12 cellular contexts compared by ENCODE assay signal in the genomic region with DNA sequence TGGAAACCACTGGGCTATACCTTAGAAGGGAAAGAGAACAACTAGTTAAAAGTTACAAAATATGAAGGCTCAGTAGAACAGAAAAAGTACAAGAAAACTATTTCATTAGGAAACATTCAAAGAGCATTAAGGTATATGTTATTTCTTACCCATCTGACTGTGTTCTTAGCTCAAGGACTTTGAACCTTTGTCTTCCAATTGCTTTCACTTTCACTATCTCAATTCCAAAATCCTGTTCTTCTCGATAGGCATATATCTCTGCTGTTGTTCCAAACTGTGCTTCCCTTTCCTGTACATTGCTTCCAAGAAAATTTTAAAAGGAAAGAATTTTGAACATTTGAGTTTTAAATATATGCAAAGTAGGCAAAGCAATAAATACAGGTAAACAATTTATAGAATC. TPM values are rescaled to one million over a fixed set of nuclear protein-coding genes. Genes with fewer than 3 reads are reported as not detected.
DNase-seq lines count a peak whose midpoint lies in the region; ATAC-seq and TF ChIP-seq lines count a peak whose summit lies in the region.
"Had no signal": no experiment of that assay in that cellular context is flagged by ENCODE, and none has a peak within 500 bp of the region (broad histone marks: within the 10 kb centered on the region; RNA-seq: fewer than 3 reads in every experiment).

No MANE protein-coding gene starts in this region.

- DNase-seq in CD14-positive monocyte (ENCODE audit: low spot score), result no peak
- DNase-seq in HL-60 (ENCODE audit: low read depth in 1 of 2, low spot score in 1 of 2), result no peak
- DNase-seq in colonic mucosa, result no peak
- DNase-seq in naive thymus-derived CD8-positive, alpha-beta T cell, result peak in 3 of 10 donors; percentile 25 to 30 (median 26)
- no peak for DNase-seq in endodermal cell
- DNase-seq in stimulated activated CD4-positive, alpha-beta T cell treated with anti-CD3 and anti-CD28 coated beads, Interleukin-4, amount 100 ng/mL, for 4 hours, result no peak
- no peak for DNase-seq in PC-3
- DNase-seq: cortex of kidney; hypothalamus; NCI-H1436 treated with DMSO at 0.1 percent for 48 hours; NK-92 treated with Interleukin-12 subunit alpha and Interleukin-12 subunit beta, amount 100 ng/mL, for 24 hours had no signal

- TF ChIP-seq CTCF in CD14-positive monocyte (IDR thresholded peaks at IDR 0.05), result no peak
- TF ChIP-seq CTCF in HL-60 (IDR thresholded peaks at IDR 0.05; ENCODE audit: insufficient read depth, low read length), result no peak
- TF ChIP-seq CTCF in colonic mucosa (IDR thresholded peaks at IDR 0.05), result no peak
- no peak for TF ChIP-seq CTCF in endodermal cell (conservative IDR thresholded peaks at IDR 0.05)
- no peak for TF ChIP-seq CTCF in PC-3 (conservative IDR thresholded peaks at IDR 0.05; ENCODE audit: low read depth, low read length)

- H3K79me2 ChIP-seq in PC-3 (ENCODE audit: low read length), result peaks cover 21% of the 10 kb centered on the region

- no peak overlapping the region for H3K9ac ChIP-seq in colonic mucosa (ENCODE audit: low read depth in 2 of 2, low read length in 2 of 2)
- no peak overlapping the region for H3K9ac ChIP-seq in endodermal cell (ENCODE audit: extremely low read depth, low read length, poor library complexity, severe bottlenecking)
- no peak overlapping the region for H3K9ac ChIP-seq in PC-3 (ENCODE audit: low read length)

- H3K9me3 ChIP-seq in colonic mucosa (no peaks in the 10 kb centered on the region), endodermal cell (ENCODE audit: control insufficient read depth, low read length) (no peaks in the 10 kb centered on the region), PC-3 (ENCODE audit: low read length) (no peaks in the 10 kb centered on the region)

- H3K36me3 Mint-ChIP-seq in CD14-positive monocyte, result peaks cover 53 to 57% of the 10 kb centered on the region in 2 donors
- peaks cover 15 to 80% (median 24%) of the 10 kb centered on the region in 3 donors for H3K36me3 Mint-ChIP-seq in naive thymus-derived CD8-positive, alpha-beta T cell
- peaks cover 32% of the 10 kb centered on the region for H3K36me3 Mint-ChIP-seq in endodermal cell (ENCODE audit: low read depth)

- H3K4me1 ChIP-seq in colonic mucosa (no peaks in the 10 kb centered on the region), endodermal cell (ENCODE audit: control insufficient read depth, insufficient read depth, low read length) (no peaks in the 10 kb centered on the region), PC-3 (ENCODE audit: insufficient read depth, low read length) (peaks cover 2% of the 10 kb centered on the region; the same call in 1 of the 2 replicates)

- ATAC-seq in naive thymus-derived CD8-positive, alpha-beta T cell, result peak; percentile 29 to 56
- ATAC-seq in GM19467 (IDR thresholded peaks at IDR 0.05; ENCODE audit: unreplicated experiment) (no peak), PC-3 (no peak)

- no peaks in the 10 kb centered on the region for H3K9me2 ChIP-seq in PC-3 (replicated peaks; ENCODE audit: low read length)

- POLR2A ChIA-PET in naive thymus-derived CD8-positive, alpha-beta T cell (lab: Charles Lee), result interaction anchor here (0.9 to 1.9 kb wide), 5 partner anchors 13 to 46 kb away, joined by 3 to 7 read pairs (median 3); a partner anchor contains a TSS
- POLR2A ChIA-PET in PC-3 (lab: Charles Lee; ENCODE audit: unreplicated experiment), result no interaction called here

- H3K4me3 ChIP-seq in HL-60 (replicated peaks; ENCODE audit: insufficient read depth, low read length) (no peak overlapping the region), colonic mucosa (no peak overlapping the region), endodermal cell (ENCODE audit: low read length) (no peak overlapping the region), PC-3 (ENCODE audit: low read length) (no peak overlapping the region)

- H3K27me3 Mint-ChIP-seq in CD14-positive monocyte (ENCODE audit: low read depth in 3 of 3) (no peaks in the 10 kb centered on the region), endodermal cell (ENCODE audit: insufficient read depth) (no peaks in the 10 kb centered on the region)
- no peaks in the 10 kb centered on the region for H3K27me3 Mint-ChIP-seq in naive thymus-derived CD8-positive, alpha-beta T cell

- no peak overlapping the region for H2AFZ ChIP-seq in PC-3 (ENCODE audit: low read length)

- no peaks in the 10 kb centered on the region for H3F3A ChIP-seq in PC-3 (ENCODE audit: low read length, unreplicated experiment)

- H3K27ac Mint-ChIP-seq in CD14-positive monocyte, result peak overlapping the region; percentile 91 to 96 (median 94)
- H3K27ac Mint-ChIP-seq in naive thymus-derived CD8-positive, alpha-beta T cell, result peak overlapping the region; percentile 85 to 97 (median 94)
- no peak overlapping the region for H3K27ac Mint-ChIP-seq in endodermal cell

- H3K9me3 Mint-ChIP-seq in CD14-positive monocyte, result no peaks in the 10 kb centered on the region
- no peaks in the 10 kb centered on the region for H3K9me3 Mint-ChIP-seq in naive thymus-derived CD8-positive, alpha-beta T cell
- no peaks in the 10 kb centered on the region for H3K9me3 Mint-ChIP-seq in endodermal cell

- no TSS peak for BruUV-seq in PC-3 (replicated peaks; lab: Mats Ljungman, UMichigan)

- H3K27me3 ChIP-seq in HL-60 (ENCODE audit: insufficient read depth, poor library complexity, severe bottlenecking) (no peaks in the 10 kb centered on the region), colonic mucosa (no peaks in the 10 kb centered on the region), endodermal cell (ENCODE audit: control insufficient read depth, insufficient read depth, low read length, poor library complexity, severe bottlenecking) (no peaks in the 10 kb centered on the region), PC-3 (ENCODE audit: low read length) (no peaks in the 10 kb centered on the region)

- 90% methylated on average over 1 of the region's 1 CpG; no CpG with 5 or more reads in 1 of the 2 experiments for WGBS in endodermal cell (ENCODE audit: insufficient coverage in 1 of 2, insufficient read length in 1 of 2), 2 experiments

- CTCF ChIA-PET in PC-3 (lab: Charles Lee), result no interaction called here

- H3K36me3 ChIP-seq in colonic mucosa, result peaks cover 4% of the 10 kb centered on the region
- peaks cover 54% of the 10 kb centered on the region for H3K36me3 ChIP-seq in endodermal cell (ENCODE audit: control insufficient read depth, insufficient read depth, low read length)
- H3K36me3 ChIP-seq in PC-3 (ENCODE audit: low read depth, low read length), result peaks cover 46% of the 10 kb centered on the region

- H4K20me1 ChIP-seq in PC-3 (ENCODE audit: low read length), result peaks cover 11% of the 10 kb centered on the region

- peaks cover 45% of the 10 kb centered on the region for H3K4me1 Mint-ChIP-seq in CD14-positive monocyte
- H3K4me1 Mint-ChIP-seq in naive thymus-derived CD8-positive, alpha-beta T cell, result peaks cover 25 to 80% (median 71%) of the 10 kb centered on the region in 4 donors
- no peaks in the 10 kb centered on the region for H3K4me1 Mint-ChIP-seq in endodermal cell

- H3K4me3 Mint-ChIP-seq in CD14-positive monocyte, result peak overlapping the region; percentile 63 to 69
- peak overlapping the region; percentile 74 to 88 (median 82) for H3K4me3 Mint-ChIP-seq in naive thymus-derived CD8-positive, alpha-beta T cell
- no peak overlapping the region for H3K4me3 Mint-ChIP-seq in endodermal cell

- intact Hi-C loops in CD14-positive monocyte (cut with micrococcal nuclease), result no loop called here
- intact Hi-C loops in colonic mucosa (cut with DNase I), result loop anchor here (5.0 kb wide), 1 partner anchor 35 kb away; no protein-coding TSS in a partner anchor
- intact Hi-C loops in PC-3 (cut with micrococcal nuclease), result no loop called here

- H3K27ac ChIP-seq in HL-60 (replicated peaks), result 0 out of 2 replicates have a peak overlapping the region, but pooled peaks have one; percentile 4
- H3K27ac ChIP-seq in colonic mucosa, result peak overlapping the region; percentile 56
- H3K27ac ChIP-seq in endodermal cell (ENCODE audit: low read depth, low read length), result no peak overlapping the region
- H3K27ac ChIP-seq in PC-3 (ENCODE audit: low read length), result no peak overlapping the region

- H3K4me2 ChIP-seq in PC-3 (ENCODE audit: low read length), result no peak overlapping the region

RNA-seq across cellular contexts. Expression of a gene that starts 6.9 kb away (rescaled TPM):
- 10 to 100 TPM; 96.1 to 98.3 TPM for polyA plus RNA-seq in CD14-positive monocyte
- 10 to 100 TPM; 30.0 to 47.7 TPM for total RNA-seq in colonic mucosa
- total RNA-seq in naive thymus-derived CD8-positive, alpha-beta T cell, result 100 to 1,000 TPM; 158 to 164 TPM
- 100 to 1,000 TPM; 149 to 194 (median 172) TPM for polyA plus RNA-seq in naive thymus-derived CD8-positive, alpha-beta T cell
- 10 to 100 TPM; 35.3 to 36.8 TPM for total RNA-seq in endodermal cell
- 47.5 TPM for polyA plus RNA-seq in endodermal cell (2013, experiment 1 of 2)
- 43.9 TPM for polyA plus RNA-seq in endodermal cell (2013, experiment 2 of 2)
- total RNA-seq in PC-3 (2014; rRNA removed), result 29.3 and 31.2 TPM in 2 replicates

RNA-seq across cellular contexts. Expression of a gene that starts 45.9 kb away (rescaled TPM):
- polyA plus RNA-seq in CD14-positive monocyte, result 10 to 100 TPM; 10.3 to 15.8 TPM
- total RNA-seq in colonic mucosa (10 to 100 TPM; 15.7 to 26.8 TPM), endodermal cell (10 to 100 TPM; 31.8 to 33.5 TPM), PC-3 (2014; rRNA removed) (26.2 and 33.2 TPM in 2 replicates)
- total RNA-seq in naive thymus-derived CD8-positive, alpha-beta T cell, result 10 to 100 TPM; 44.5 to 44.8 TPM
- polyA plus RNA-seq in naive thymus-derived CD8-positive, alpha-beta T cell, result 10 to 100 TPM; 18.0 to 26.4 (median 24.0) TPM
- polyA plus RNA-seq in endodermal cell (2013, experiment 1 of 2), result 22.4 TPM
- 22.1 TPM for polyA plus RNA-seq in endodermal cell (2013, experiment 2 of 2)

Comparison
In these comparisons a context has a peak if more than half of its experiments do, and no peak if none do; other contexts are left out.
1. H3K27ac ChIP-seq: peak in HL-60 (single experiment) and colonic mucosa (single experiment); none in endodermal cell (single experiment) and PC-3 (single experiment).
2. ATAC-seq: peak in naive thymus-derived CD8-positive, alpha-beta T cell (2 of 2); none in GM19467 (single experiment) and PC-3 (single experiment).